Comparison of ENCODE assay signal across 1 cellular context in the genomic region with DNA sequence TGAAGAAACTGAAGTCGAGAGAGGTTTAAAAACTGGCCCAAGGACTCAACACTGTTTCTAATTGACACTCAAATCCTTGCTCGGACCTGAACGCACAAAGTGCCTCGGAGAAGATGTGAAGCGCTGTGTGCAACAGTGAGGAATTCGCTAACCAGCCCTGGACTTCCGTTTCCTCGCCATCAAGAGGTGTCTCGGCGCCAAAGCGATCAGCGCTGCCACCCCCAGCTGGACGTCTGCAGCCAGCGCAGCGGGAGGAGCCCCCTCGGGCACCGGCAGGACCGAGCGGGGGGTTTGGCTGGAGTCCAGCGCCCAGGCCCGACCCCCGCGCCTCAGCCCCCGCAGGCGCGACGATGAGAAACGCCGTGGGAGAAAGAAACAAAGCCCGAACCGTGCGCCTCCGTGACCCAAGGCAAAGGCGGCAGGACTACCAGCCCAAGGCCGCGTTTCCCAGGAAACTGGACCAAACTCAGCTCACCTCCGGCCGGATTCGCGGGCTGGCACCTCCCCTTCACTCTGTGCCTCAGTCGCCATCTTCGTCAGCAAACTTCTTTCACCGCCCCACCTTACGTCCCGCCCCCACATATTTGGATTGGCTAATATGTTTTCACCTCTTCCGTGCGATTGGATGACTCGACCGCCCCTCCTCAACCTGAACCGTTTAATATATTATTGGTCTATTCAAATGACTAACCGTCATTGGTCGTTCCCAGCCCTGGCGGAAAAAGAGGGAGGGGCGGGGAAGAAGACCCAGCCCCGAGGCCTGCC.
TF ChIP-seq lines count a peak whose summit lies in the region.

A gene with protein sequence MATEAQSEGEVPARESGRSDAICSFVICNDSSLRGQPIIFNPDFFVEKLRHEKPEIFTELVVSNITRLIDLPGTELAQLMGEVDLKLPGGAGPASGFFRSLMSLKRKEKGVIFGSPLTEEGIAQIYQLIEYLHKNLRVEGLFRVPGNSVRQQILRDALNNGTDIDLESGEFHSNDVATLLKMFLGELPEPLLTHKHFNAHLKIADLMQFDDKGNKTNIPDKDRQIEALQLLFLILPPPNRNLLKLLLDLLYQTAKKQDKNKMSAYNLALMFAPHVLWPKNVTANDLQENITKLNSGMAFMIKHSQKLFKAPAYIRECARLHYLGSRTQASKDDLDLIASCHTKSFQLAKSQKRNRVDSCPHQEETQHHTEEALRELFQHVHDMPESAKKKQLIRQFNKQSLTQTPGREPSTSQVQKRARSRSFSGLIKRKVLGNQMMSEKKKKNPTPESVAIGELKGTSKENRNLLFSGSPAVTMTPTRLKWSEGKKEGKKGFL (minus strand): TSS at position 541 of the 765 bp plus-strand sequence. CDS start 10 bp downstream, at position 531.

TF ChIP-seq in SK-N-SH, 30 proteins besides CTCF, POLR2A, EP300 and RAD21 (continued from another document):
- TF ChIP-seq, protein P1, sequence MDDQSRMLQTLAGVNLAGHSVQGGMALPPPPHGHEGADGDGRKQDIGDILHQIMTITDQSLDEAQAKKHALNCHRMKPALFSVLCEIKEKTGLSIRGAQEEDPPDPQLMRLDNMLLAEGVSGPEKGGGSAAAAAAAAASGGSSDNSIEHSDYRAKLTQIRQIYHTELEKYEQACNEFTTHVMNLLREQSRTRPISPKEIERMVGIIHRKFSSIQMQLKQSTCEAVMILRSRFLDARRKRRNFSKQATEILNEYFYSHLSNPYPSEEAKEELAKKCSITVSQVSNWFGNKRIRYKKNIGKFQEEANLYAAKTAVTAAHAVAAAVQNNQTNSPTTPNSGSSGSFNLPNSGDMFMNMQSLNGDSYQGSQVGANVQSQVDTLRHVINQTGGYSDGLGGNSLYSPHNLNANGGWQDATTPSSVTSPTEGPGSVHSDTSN (IDR thresholded peaks at IDR 0.05), result peak; percentile 94
- TF ChIP-seq SIN3A (IDR thresholded peaks at IDR 0.05; ENCODE audit: borderline replicate concordance, low read depth, low read length) (peak; percentile 76; the same call in 1 of the 2 replicates), MXI1 (IDR thresholded peaks at IDR 0.05; ENCODE audit: low read depth, low read length) (peak; percentile 89), YY1 (IDR thresholded peaks at IDR 0.05; ENCODE audit: low read depth) (peak; percentile 86), TAF1 (IDR thresholded peaks at IDR 0.05; ENCODE audit: borderline replicate concordance, low read depth, low read length) (0 out of 2 replicates have a peak, but pooled peaks have one; percentile 43), RCOR1 (IDR thresholded peaks at IDR 0.05; ENCODE audit: low read length) (no peak), TEAD4 (IDR thresholded peaks at IDR 0.05; ENCODE audit: borderline replicate concordance, insufficient read depth) (0 out of 2 replicates have a peak, but pooled peaks have one; percentile 49), RFX5 (IDR thresholded peaks at IDR 0.05; ENCODE audit: low read length) (peak; percentile 79), ELF1 (IDR thresholded peaks at IDR 0.05) (peak; percentile 52; the same call in 1 of the 2 replicates)
TF ChIP-seq in SK-N-SH: peak in this region for 15.
